ENCODE assay signal across 19 cellular contexts in genomic region chr3:171163724-171164465, GRCh38.
"Had no signal": no experiment of that assay in that cellular context is flagged by ENCODE, and none has a peak within 500 bp of the region (broad histone marks: within the 10 kb centered on the region; RNA-seq: fewer than 3 reads in every experiment).

No MANE protein-coding gene starts in this region.

- H3K4me3 Mint-ChIP-seq: activated CD4-positive, alpha-beta memory T cell treated with anti-CD3 and anti-CD28 coated beads for 36 hours; activated naive CD8-positive, alpha-beta T cell treated with anti-CD3 and anti-CD28 coated beads for 36 hours; activated T-cell treated with anti-CD3 and anti-CD28 coated beads, Interleukin-2, amount 50 U/mL, for 4 hours; naive thymus-derived CD4-positive, alpha-beta T cell; stimulated activated memory B cell treated with anti-CD40 and anti-IgM and Interleukin-4, amounts not matched to agents 10 μg/mL and 1 μg/mL and 100 μg/mL, for 72 hours had no signal

- ATAC-seq: activated T-cell treated with anti-CD3 and anti-CD28 coated beads, Interleukin-2, amount 50 U/mL, for 4 hours; heart right ventricle; lower lobe of right lung; stimulated activated memory B cell treated with anti-CD40 and anti-IgM and Interleukin-4, amounts not matched to agents 10 μg/mL and 1 μg/mL and 100 μg/mL, for 72 hours had no signal

- H3K27ac ChIP-seq: esophagus squamous epithelium, heart right ventricle, lower lobe of right lung, neutrophil, tibial nerve, vagina, VCaP had no signal

- H3K27ac Mint-ChIP-seq: activated CD4-positive, alpha-beta memory T cell treated with anti-CD3 and anti-CD28 coated beads for 36 hours; activated naive CD8-positive, alpha-beta T cell treated with anti-CD3 and anti-CD28 coated beads for 36 hours; stimulated activated memory B cell treated with anti-CD40 and anti-IgM and Interleukin-4, amounts not matched to agents 10 μg/mL and 1 μg/mL and 100 μg/mL, for 72 hours had no signal

- H3K27me3 Mint-ChIP-seq: activated CD4-positive, alpha-beta memory T cell treated with anti-CD3 and anti-CD28 coated beads for 36 hours; activated naive CD8-positive, alpha-beta T cell treated with anti-CD3 and anti-CD28 coated beads for 36 hours; naive thymus-derived CD4-positive, alpha-beta T cell; stimulated activated memory B cell treated with anti-CD40 and anti-IgM and Interleukin-4, amounts not matched to agents 10 μg/mL and 1 μg/mL and 100 μg/mL, for 72 hours had no signal

- H3K36me3 ChIP-seq: neutrophil, vagina had no signal

- H3K27me3 ChIP-seq: dorsolateral prefrontal cortex, esophagus squamous epithelium, heart right ventricle, neutrophil, tibial nerve, vagina had no signal

- H3K4me1 ChIP-seq: esophagus squamous epithelium, lower lobe of right lung, tibial nerve, vagina had no signal

- H3K36me3 Mint-ChIP-seq: stimulated activated memory B cell treated with anti-CD40 and anti-IgM and Interleukin-4, amounts not matched to agents 10 μg/mL and 1 μg/mL and 100 μg/mL, for 72 hours had no signal

- FAIRE-seq: frontal cortex, kidney, small intestine had no signal

- H3K9me3 Mint-ChIP-seq: activated T-cell treated with anti-CD3 and anti-CD28 coated beads, Interleukin-2, amount 50 U/mL, for 4 hours had no signal

- DNase-seq: activated CD4-positive, alpha-beta memory T cell treated with anti-CD3 and anti-CD28 coated beads for 36 hours; activated gamma-delta T cell treated with Interleukin-2 at 50 U/mL for 16 hours; activated naive CD8-positive, alpha-beta T cell treated with anti-CD3 and anti-CD28 coated beads for 36 hours; activated T-cell treated with anti-CD3 and anti-CD28 coated beads, Interleukin-2, amount 50 U/mL, for 4 hours; anterior cingulate cortex; dorsolateral prefrontal cortex; esophagus squamous epithelium; heart right ventricle; kidney; lower lobe of right lung; T-helper 9 cell had no signal

- H3K9me3 ChIP-seq: neutrophil had no signal

- H3K4me3 ChIP-seq: dorsolateral prefrontal cortex, esophagus squamous epithelium, heart right ventricle, lower lobe of right lung, tibial nerve, vagina had no signal
